ENCODE assay signal across 8 cellular contexts in genomic region chr17:44014437-44015172, GRCh38. TPM values are rescaled to one million over a fixed set of nuclear protein-coding genes. Genes with fewer than 3 reads are reported as not detected.
A peak's percentile ranks its signal among the peaks of the same experiment; 100 is the strongest.
DNase-seq lines count a peak whose midpoint lies in the region; ATAC-seq and TF ChIP-seq lines count a peak whose summit lies in the region.

TMEM101 (minus strand) TSS chr17:44014963; CDS start chr17:44014952, 11 bp downstream.

- no peak for TF ChIP-seq EP300 in transverse colon (IDR thresholded peaks at IDR 0.05; ENCODE audit: low read depth)

- 0 to 4% (median 1%) methylated on average over 18 to 43 of the region's 43 CpGs for WGBS in adrenal gland, 4 donors
- 0 to 1% methylated on average over 42 to 43 of the region's 43 CpGs for WGBS in heart right ventricle, 2 donors
- WGBS in transverse colon (ENCODE audit: low coverage in 1 of 2), 2 donors: 0% methylated on average over 41 of the region's 43 CpGs; no CpG with 5 or more reads in 1 of the 2 donors

- DNase-seq in GM06990 (ENCODE audit: extremely low read depth, insufficient read length): peak; percentile 84
- DNase-seq in NCI-H1436 treated with DMSO at 0.1 percent for 48 hours (lab: John Stamatoyannopoulos, UW): peak; percentile 64
- DNase-seq in T-helper 1 cell: peak; percentile 71 to 92 (median 81)
- peak; percentile 88 to 97 (median 93) for DNase-seq in adrenal gland
- peak; percentile 87 to 93 for DNase-seq in heart right ventricle
- peak; percentile 90 for DNase-seq in pons (ENCODE audit: low spot score)
- DNase-seq in transverse colon: peak; percentile 91

- ATAC-seq in HG02623 (IDR thresholded peaks at IDR 0.05; ENCODE audit: unreplicated experiment) (peak; percentile 75), heart right ventricle (peak; percentile 83 to 97 (median 94))

- H3K4me3 ChIP-seq in GM06990 (replicated peaks; ENCODE audit: low read depth, low read length) (peak within 1 kb of the TSS; percentile 98), adrenal gland (peak within 1 kb of the TSS; percentile 31 to 96 (median 80)), heart right ventricle (peak within 1 kb of the TSS; percentile 61 to 99 (median 76)), transverse colon (peak within 1 kb of the TSS; percentile 71 to 98 (median 82))

- in situ Hi-C loops in transverse colon (cut with MboI; ENCODE audit: low pct_ligation_motif_present in 1 of 4, low pct_unique_long_range_greater_than_20kb in 1 of 4, low sequenced_read_pairs in 3 of 4): no loop called here

- no peaks in the 10 kb centered on the region for H3K27me3 ChIP-seq in GM06990 (replicated peaks; ENCODE audit: control insufficient read depth, insufficient read depth, low read length)
- no peaks in the 10 kb centered on the region for H3K27me3 ChIP-seq in adrenal gland
- no peaks in the 10 kb centered on the region for H3K27me3 ChIP-seq in heart right ventricle
- no peaks in the 10 kb centered on the region for H3K27me3 ChIP-seq in transverse colon

- TF ChIP-seq CTCF in GM06990 (IDR thresholded peaks at IDR 0.05; ENCODE audit: insufficient read depth, low read length, poor library complexity, severe bottlenecking) (no peak), adrenal gland (IDR thresholded peaks at IDR 0.05) (no peak), heart right ventricle (IDR thresholded peaks at IDR 0.05) (no peak), transverse colon (IDR thresholded peaks at IDR 0.05) (no peak)

- H3K27ac ChIP-seq in adrenal gland: peak within 1 kb of the TSS in 3 of 5 donors; percentile 48 to 79 (median 73)
- H3K27ac ChIP-seq in heart right ventricle: peak within 1 kb of the TSS in 9 of 10 donors; percentile 57 to 92 (median 78)
- H3K27ac ChIP-seq in transverse colon: peak within 1 kb of the TSS; percentile 66 to 85 (median 82)

- H3K4me1 ChIP-seq in adrenal gland (replicated peaks in 1 of 2): peaks cover 9 to 10% of the 10 kb centered on the region in 2 donors
- peaks cover 0 to 46% (median 28%) of the 10 kb centered on the region in 9 donors for H3K4me1 ChIP-seq in heart right ventricle
- H3K4me1 ChIP-seq in transverse colon: peaks cover 8 to 19% (median 14%) of the 10 kb centered on the region in 4 donors

- H3K9me3 ChIP-seq in adrenal gland (replicated peaks in 1 of 3) (no peaks in the 10 kb centered on the region), heart right ventricle (no peaks in the 10 kb centered on the region), transverse colon (no peaks in the 10 kb centered on the region)

- peak in 1 of 2 donors; percentile 58 for TF ChIP-seq POLR2A in adrenal gland (IDR thresholded peaks at IDR 0.05)
- TF ChIP-seq POLR2A in transverse colon (IDR thresholded peaks at IDR 0.05): peak; percentile 36

- H3K36me3 ChIP-seq in GM06990 (ENCODE audit: control insufficient read depth, insufficient read depth, low read length) (peaks cover 9% of the 10 kb centered on the region), adrenal gland (replicated peaks in 1 of 2) (peaks cover 0 to 4% of the 10 kb centered on the region in 2 donors), heart right ventricle (peaks cover 0 to 28% (median 0%) of the 10 kb centered on the region in 9 donors), transverse colon (no peaks in the 10 kb centered on the region)

- intact Hi-C loops in adrenal gland (cut with DNase I) (no loop called here), heart right ventricle (cut with DNase I) (loop anchor here in 3 of 10 donors (2.0 to 10.0 kb wide), 4 partner anchors 56 to 100 kb away; partner anchors contain the start of gene G6PC3 (in 2 of the 3)), transverse colon (cut with DNase I; ENCODE audit: low total_unique reads) (no loop called here)

RNA-seq across cellular contexts. Expression of gene TMEM101, which starts in this region (rescaled TPM):
- 10 to 100 TPM; 20.4 to 51.9 (median 34.7) TPM for total RNA-seq in adrenal gland
- polyA plus RNA-seq in adrenal gland: 10 to 100 TPM; 12.4 to 19.1 (median 12.7) TPM
- total RNA-seq in heart right ventricle: 10 to 100 TPM; 15.6 to 22.1 (median 17.9) TPM
- polyA plus RNA-seq in heart right ventricle: 10 to 100 TPM; 15.7 to 26.4 TPM
- total RNA-seq in transverse colon: 10 to 100 TPM; 25.2 to 34.0 (median 27.7) TPM

Comparison
In these comparisons a context has a peak if more than half of its experiments do, and no peak if none do; other contexts are left out.
1. Peak in every context shown above with its lines: DNase-seq, ATAC-seq, H3K4me3 ChIP-seq and H3K27ac ChIP-seq.